In genomic region chr7:87152112-87152896, GRCh38 we compare ENCODE assay signal across 8 cellular contexts. TPM values are rescaled to one million over a fixed set of nuclear protein-coding genes. Genes with fewer than 3 reads are reported as not detected.
DNase-seq lines count a peak whose midpoint lies in the region; ATAC-seq and TF ChIP-seq lines count a peak whose summit lies in the region.

Gene DMTF1 (plus strand): TSS chr7:87152453. CDS start chr7:87164942, 12,489 bp downstream.

- H3K4me3 ChIP-seq in Panc1 (ENCODE audit: low read depth in 2 of 2, low read length in 2 of 2), result peak within 1 kb of the TSS; percentile 92 to 99
- peak within 1 kb of the TSS; percentile 72 to 90 for H3K4me3 ChIP-seq in muscle layer of colon (ENCODE audit: low read depth in 1 of 2, low read length in 2 of 2)

- peaks cover 7% of the 10 kb centered on the region for H3K36me3 Mint-ChIP-seq in activated T-cell treated with anti-CD3 and anti-CD28 coated beads, Interleukin-2, amount 50 U/mL, for 4 hours (ENCODE audit: insufficient read depth)

- BruUV-seq in Panc1 (replicated peaks; lab: Mats Ljungman, UMichigan), result no TSS peak

- H3K27me3 ChIP-seq in Panc1 (ENCODE audit: control insufficient read depth, insufficient read depth, low read length) (no peaks in the 10 kb centered on the region), muscle layer of colon (ENCODE audit: control insufficient read depth in 1 of 2, insufficient read depth in 2 of 2, low read length in 2 of 2) (no peaks in the 10 kb centered on the region)

- ATAC-seq in GM21723 (IDR thresholded peaks at IDR 0.05; ENCODE audit: unreplicated experiment) (peak; percentile 90), Panc1 (peak; percentile 95), esophagus mucosa (peak; percentile 98)
- peak; percentile 86 to 89 for ATAC-seq in activated T-cell treated with anti-CD3 and anti-CD28 coated beads, Interleukin-2, amount 50 U/mL, for 4 hours

- peaks cover 23% of the 10 kb centered on the region for H3K36me3 ChIP-seq in Panc1 (ENCODE audit: control insufficient read depth, insufficient read depth, low read length)
- no peaks in the 10 kb centered on the region for H3K36me3 ChIP-seq in muscle layer of colon (ENCODE audit: insufficient read depth, low read length)

- POLR2A ChIA-PET in Panc1 (lab: Charles Lee), result interaction anchor here (0.5 to 0.9 kb wide), 5 partner anchors 28 to 364 kb away, joined by 3 to 8 read pairs (median 3); no protein-coding TSS in a partner anchor

- H3K9me3 Mint-ChIP-seq in activated T-cell treated with anti-CD3 and anti-CD28 coated beads, Interleukin-2, amount 50 U/mL, for 4 hours, result no peaks in the 10 kb centered on the region

- H3K27ac ChIP-seq in Panc1 (ENCODE audit: low read length) (peak within 1 kb of the TSS; percentile 99), muscle layer of colon (ENCODE audit: low read depth, low read length) (peak within 1 kb of the TSS; percentile 93)

- no peak for TF ChIP-seq CTCF in Panc1 (IDR thresholded peaks at IDR 0.05)

- peak within 1 kb of the TSS; percentile 96 for H3K9ac ChIP-seq in muscle layer of colon (ENCODE audit: low read length)

- H3K4me1 Mint-ChIP-seq in activated T-cell treated with anti-CD3 and anti-CD28 coated beads, Interleukin-2, amount 50 U/mL, for 4 hours (ENCODE audit: low read depth), result peaks cover 40% of the 10 kb centered on the region

- intact Hi-C loops in Panc1 (cut with micrococcal nuclease; ENCODE audit: unreplicated experiment), result no loop called here

- peak; percentile 100 for DNase-seq in DMS53 (lab: John Stamatoyannopoulos, UW)
- peak; percentile 82 for DNase-seq in KG1 (lab: John Stamatoyannopoulos, UW)
- peak; percentile 86 for DNase-seq in Panc1 (ENCODE audit: low read depth, low spot score)
- peak; percentile 79 for DNase-seq in activated T-cell treated with anti-CD3 and anti-CD28 coated beads, Interleukin-2, amount 50 U/mL, for 4 hours
- DNase-seq in stimulated activated CD8-positive, alpha-beta memory T cell treated with anti-CD3 and anti-CD28 coated beads, Interleukin-7, amount 100 ng/mL, for 24 hours (ENCODE audit: low read depth), result peak; percentile 80

- H3K4me1 ChIP-seq in Panc1 (ENCODE audit: control insufficient read depth, insufficient read depth, low read length) (peaks cover 25% of the 10 kb centered on the region), muscle layer of colon (ENCODE audit: insufficient read depth, low read length) (peaks cover 41% of the 10 kb centered on the region)

- CTCF ChIA-PET in Panc1 (lab: Charles Lee), result interaction anchor here (0.6 kb wide), 1 partner anchor 1172 kb away, joined by 8 read pairs; no protein-coding TSS in a partner anchor

- peak within 1 kb of the TSS; percentile 96 for H3K4me3 Mint-ChIP-seq in activated T-cell treated with anti-CD3 and anti-CD28 coated beads, Interleukin-2, amount 50 U/mL, for 4 hours

- no peaks in the 10 kb centered on the region for H3K27me3 Mint-ChIP-seq in activated T-cell treated with anti-CD3 and anti-CD28 coated beads, Interleukin-2, amount 50 U/mL, for 4 hours (ENCODE audit: low read depth)

- no peaks in the 10 kb centered on the region for H3K9me3 ChIP-seq in Panc1 (ENCODE audit: control insufficient read depth, insufficient read depth, low read depth, low read length)
- H3K9me3 ChIP-seq in muscle layer of colon (ENCODE audit: low read length), result no peaks in the 10 kb centered on the region

- in situ Hi-C loops in Panc1 (cut with HindIII; ENCODE audit: low pct_unique_long_range_greater_than_20kb, low sequenced_read_pairs), result no loop called here

RNA-seq across cellular contexts. Expression of gene DMTF1, which starts in this region (rescaled TPM):
- total RNA-seq in Panc1 (2021; ENCODE audit: unreplicated experiment) (54.0 TPM), esophagus mucosa (26.3 TPM)
- polyA plus RNA-seq in Panc1 (2012; ENCODE audit: insufficient read length), result 33.6 TPM
- 10 to 100 TPM; 39.7 to 45.5 (median 43.7) TPM for total RNA-seq in activated T-cell treated with anti-CD3 and anti-CD28 coated beads, Interleukin-2, amount 50 U/mL, for 4 hours

Comparison
In these comparisons a context has a peak if more than half of its experiments do, and no peak if none do; other contexts are left out.
1. Peak in every context shown above with its lines: DNase-seq, ATAC-seq, H3K4me3 ChIP-seq and H3K27ac ChIP-seq.